In genomic region chr15:41573396-41573795, GRCh38 we compare ENCODE assay signal across 1 cellular context.
TF ChIP-seq lines count a peak whose summit lies in the region.

No MANE protein-coding gene starts in this region.

TF ChIP-seq in SK-N-SH, 30 proteins besides CTCF, POLR2A, EP300 and RAD21 (continued from another document):
- TF ChIP-seq ZBTB33 (IDR thresholded peaks at IDR 0.05; ENCODE audit: borderline replicate concordance, low read depth) (no peak), USF2 (IDR thresholded peaks at IDR 0.05; ENCODE audit: borderline replicate concordance, low read depth, low read length) (no peak), SMC3 (IDR thresholded peaks at IDR 0.05; ENCODE audit: low read depth, low read length) (no peak), EZH2phosphoT487 (IDR thresholded peaks at IDR 0.05; ENCODE audit: borderline replicate concordance, low read depth) (no peak), TCF12 (IDR thresholded peaks at IDR 0.05) (no peak), POLR2AphosphoS5 (IDR thresholded peaks at IDR 0.05; ENCODE audit: low read depth, low read length) (no peak), GABPA (IDR thresholded peaks at IDR 0.05; ENCODE audit: low read depth) (no peak), RFX5 (IDR thresholded peaks at IDR 0.05; ENCODE audit: low read length) (no peak), PBX3 (IDR thresholded peaks at IDR 0.05) (no peak), MAX (IDR thresholded peaks at IDR 0.05; ENCODE audit: low read depth) (no peak), SIN3A (IDR thresholded peaks at IDR 0.05; ENCODE audit: borderline replicate concordance, low read depth, low read length) (no peak), FOSL2 (IDR thresholded peaks at IDR 0.05; ENCODE audit: borderline replicate concordance, low read depth) (no peak), RCOR1 (IDR thresholded peaks at IDR 0.05; ENCODE audit: low read length) (no peak), USF1 (IDR thresholded peaks at IDR 0.05; ENCODE audit: borderline replicate concordance, low read depth) (no peak), NFIC (IDR thresholded peaks at IDR 0.05; ENCODE audit: borderline replicate concordance) (no peak)
